Comparison of ENCODE assay signal across 20 cellular contexts in the genomic region with DNA sequence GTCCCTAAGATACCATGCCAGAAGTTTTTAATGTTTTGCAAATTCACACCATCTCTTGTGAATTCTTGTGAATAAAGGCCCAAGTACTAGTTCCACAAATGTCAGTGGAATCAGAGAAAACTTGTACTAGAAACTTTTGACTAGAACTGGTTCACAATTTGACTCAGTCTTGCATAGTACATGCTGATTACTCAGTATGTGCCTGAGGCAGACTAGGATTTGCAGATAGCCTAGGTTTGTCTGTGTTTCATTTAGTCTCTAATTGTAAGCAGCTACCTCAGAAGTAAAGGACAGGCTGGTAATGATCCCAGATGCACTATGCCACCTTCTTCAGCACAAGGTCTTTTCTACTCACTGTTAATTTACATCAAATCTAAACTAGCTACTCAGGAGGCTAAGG. TPM values are rescaled to one million over a fixed set of nuclear protein-coding genes. Genes with fewer than 3 reads are reported as not detected.
A peak's percentile ranks its signal among the peaks of the same experiment; 100 is the strongest.
DNase-seq lines count a peak whose midpoint lies in the region; ATAC-seq, FAIRE-seq and TF ChIP-seq lines count a peak whose summit lies in the region.
"Had no signal": no experiment of that assay in that cellular context is flagged by ENCODE, and none has a peak within 500 bp of the region (broad histone marks: within the 10 kb centered on the region; RNA-seq: fewer than 3 reads in every experiment).

No MANE protein-coding gene starts in this region.

- intact Hi-C loops in activated CD8-positive, alpha-beta T cell treated with anti-CD3 and anti-CD28 coated beads for 36 hours (cut with micrococcal nuclease), result no loop called here
- intact Hi-C loops in activated T-helper 1 cell treated with anti-CD3 and anti-CD28 coated beads, Interleukin-12 subunit alpha, Interleukin-12 subunit beta, Interleukin-2, Interleukin-4 antibody, amounts not matched to agents 30 ng/mL and 10 ng/mL and 1 ng/mL, durations not matched to agents 14 hours and 24 hours and 36 hours (cut with micrococcal nuclease), result no loop called here

- H4K20me1 ChIP-seq in keratinocyte (ENCODE audit: control insufficient read depth, extremely low read depth, insufficient read depth, low read length), result no peaks in the 10 kb centered on the region
- H4K20me1 ChIP-seq: BLaER1 treated with 17β-estradiol and CSF1 and Interleukin-3, amounts not matched to agents 10 nM and 100 nM had no signal

- H2AFZ ChIP-seq in keratinocyte (ENCODE audit: control insufficient read depth, low read length), result no peak overlapping the region

- peak overlapping the region; percentile 31 for H3K27ac Mint-ChIP-seq in activated CD8-positive, alpha-beta T cell treated with anti-CD3 and anti-CD28 coated beads for 36 hours
- no peak overlapping the region for H3K27ac Mint-ChIP-seq in activated CD8-positive, alpha-beta T cell treated with anti-CD3 and anti-CD28 coated beads, Interleukin-2, amount 10 ng/mL, durations not matched to agents 7 days and 5 days
- peak overlapping the region; percentile 30 for H3K27ac Mint-ChIP-seq in activated T-helper 1 cell treated with anti-CD3 and anti-CD28 coated beads, Interleukin-12 subunit alpha, Interleukin-12 subunit beta, Interleukin-2, Interleukin-4 antibody, amounts not matched to agents 30 ng/mL and 10 ng/mL and 1 ng/mL, durations not matched to agents 14 hours and 24 hours and 36 hours

- no peak for ATAC-seq in activated CD8-positive, alpha-beta T cell treated with anti-CD3 and anti-CD28 coated beads for 36 hours
- no peak for ATAC-seq in activated CD8-positive, alpha-beta T cell treated with anti-CD3 and anti-CD28 coated beads, Interleukin-2, amount 10 ng/mL, durations not matched to agents 7 days and 5 days
- ATAC-seq: A549, GM12878, Panc1 had no signal

- H3K4me3 Mint-ChIP-seq in activated CD8-positive, alpha-beta T cell treated with anti-CD3 and anti-CD28 coated beads for 36 hours, result no peak overlapping the region
- H3K4me3 Mint-ChIP-seq in activated CD8-positive, alpha-beta T cell treated with anti-CD3 and anti-CD28 coated beads, Interleukin-2, amount 10 ng/mL, durations not matched to agents 7 days and 5 days, result no peak overlapping the region
- H3K4me3 Mint-ChIP-seq in activated T-helper 1 cell treated with anti-CD3 and anti-CD28 coated beads, Interleukin-12 subunit alpha, Interleukin-12 subunit beta, Interleukin-2, Interleukin-4 antibody, amounts not matched to agents 30 ng/mL and 10 ng/mL and 1 ng/mL, durations not matched to agents 14 hours and 24 hours and 36 hours, result no peak overlapping the region

- H3K27ac ChIP-seq in keratinocyte (ENCODE audit: control insufficient read depth, insufficient read depth, low read length), result no peak overlapping the region
- H3K27ac ChIP-seq: A549; BLaER1 treated with 17β-estradiol and CSF1 and Interleukin-3, amounts not matched to agents 10 nM and 100 nM had no signal

- H3K36me3 ChIP-seq in keratinocyte (ENCODE audit: control insufficient read depth in 2 of 2, extremely low read depth in 1 of 2, insufficient read depth in 2 of 2, low read length in 2 of 2), result no peaks in the 10 kb centered on the region

- no peaks in the 10 kb centered on the region for H3K27me3 Mint-ChIP-seq in activated CD8-positive, alpha-beta T cell treated with anti-CD3 and anti-CD28 coated beads for 36 hours
- H3K27me3 Mint-ChIP-seq in activated CD8-positive, alpha-beta T cell treated with anti-CD3 and anti-CD28 coated beads, Interleukin-2, amount 10 ng/mL, durations not matched to agents 7 days and 5 days (ENCODE audit: low read depth), result no peaks in the 10 kb centered on the region
- no peaks in the 10 kb centered on the region for H3K27me3 Mint-ChIP-seq in activated T-helper 1 cell treated with anti-CD3 and anti-CD28 coated beads, Interleukin-12 subunit alpha, Interleukin-12 subunit beta, Interleukin-2, Interleukin-4 antibody, amounts not matched to agents 30 ng/mL and 10 ng/mL and 1 ng/mL, durations not matched to agents 14 hours and 24 hours and 36 hours (ENCODE audit: insufficient read depth)

- peaks cover 4% of the 10 kb centered on the region for H3K36me3 Mint-ChIP-seq in activated CD8-positive, alpha-beta T cell treated with anti-CD3 and anti-CD28 coated beads for 36 hours (ENCODE audit: low read depth)
- H3K36me3 Mint-ChIP-seq in activated CD8-positive, alpha-beta T cell treated with anti-CD3 and anti-CD28 coated beads, Interleukin-2, amount 10 ng/mL, durations not matched to agents 7 days and 5 days (ENCODE audit: low read depth), result no peaks in the 10 kb centered on the region
- peaks cover 19% of the 10 kb centered on the region for H3K36me3 Mint-ChIP-seq in activated T-helper 1 cell treated with anti-CD3 and anti-CD28 coated beads, Interleukin-12 subunit alpha, Interleukin-12 subunit beta, Interleukin-2, Interleukin-4 antibody, amounts not matched to agents 30 ng/mL and 10 ng/mL and 1 ng/mL, durations not matched to agents 14 hours and 24 hours and 36 hours (ENCODE audit: low read depth)

- FAIRE-seq in keratinocyte (lab: Jason Lieb, UNC), result peak; percentile 74
- FAIRE-seq: A549, GM12878, H1 had no signal

- no peak overlapping the region for H3K4me3 ChIP-seq in keratinocyte (ENCODE audit: control insufficient read depth in 2 of 3, extremely low read depth in 1 of 3, insufficient read depth in 2 of 3, low read depth in 1 of 3, low read length in 3 of 3)
- H3K4me3 ChIP-seq: A549; BLaER1 treated with 17β-estradiol and CSF1 and Interleukin-3, amounts not matched to agents 10 nM and 100 nM; GM12878 had no signal

- H3K79me2 ChIP-seq in keratinocyte (ENCODE audit: control insufficient read depth, insufficient read depth, low read length), result no peaks in the 10 kb centered on the region

- no peaks in the 10 kb centered on the region for H3K9me3 ChIP-seq in keratinocyte (ENCODE audit: control insufficient read depth, low read depth, low read length)
- H3K9me3 ChIP-seq: A549; BLaER1 treated with 17β-estradiol and CSF1 and Interleukin-3, amounts not matched to agents 10 nM and 100 nM had no signal

- peaks cover 3% of the 10 kb centered on the region for H3K4me1 ChIP-seq in keratinocyte (ENCODE audit: control insufficient read depth, extremely low read depth, insufficient read depth, low read length)
- H3K4me1 ChIP-seq: A549 had no signal

- H3K27me3 ChIP-seq in keratinocyte (ENCODE audit: control insufficient read depth, extremely low read depth, insufficient read depth, low read length), result no peaks in the 10 kb centered on the region
- H3K27me3 ChIP-seq: BLaER1 treated with 17β-estradiol and CSF1 and Interleukin-3, amounts not matched to agents 10 nM and 100 nM had no signal

- H3K9me1 ChIP-seq in keratinocyte (ENCODE audit: control insufficient read depth, extremely low read depth, insufficient read depth, low read length), result no peaks in the 10 kb centered on the region

- no peaks in the 10 kb centered on the region for H3K9me3 Mint-ChIP-seq in activated CD8-positive, alpha-beta T cell treated with anti-CD3 and anti-CD28 coated beads for 36 hours
- H3K9me3 Mint-ChIP-seq in activated CD8-positive, alpha-beta T cell treated with anti-CD3 and anti-CD28 coated beads, Interleukin-2, amount 10 ng/mL, durations not matched to agents 7 days and 5 days (ENCODE audit: insufficient read depth), result no peaks in the 10 kb centered on the region
- no peaks in the 10 kb centered on the region for H3K9me3 Mint-ChIP-seq in activated T-helper 1 cell treated with anti-CD3 and anti-CD28 coated beads, Interleukin-12 subunit alpha, Interleukin-12 subunit beta, Interleukin-2, Interleukin-4 antibody, amounts not matched to agents 30 ng/mL and 10 ng/mL and 1 ng/mL, durations not matched to agents 14 hours and 24 hours and 36 hours

- no peak for DNase-seq in activated CD8-positive, alpha-beta T cell treated with anti-CD3 and anti-CD28 coated beads for 36 hours
- DNase-seq in activated CD8-positive, alpha-beta T cell treated with anti-CD3 and anti-CD28 coated beads, Interleukin-2, amount 10 ng/mL, durations not matched to agents 7 days and 5 days, result no peak
- peak; percentile 27 for DNase-seq in HPDE6-E6E7 (ENCODE audit: extremely low spot score)
- no peak for DNase-seq in activated T-helper 1 cell treated with anti-CD3 and anti-CD28 coated beads, Interleukin-12 subunit alpha, Interleukin-12 subunit beta, Interleukin-2, Interleukin-4 antibody, amounts not matched to agents 30 ng/mL and 10 ng/mL and 1 ng/mL, durations not matched to agents 14 hours and 24 hours and 36 hours (ENCODE audit: low spot score)
- DNase-seq in keratinocyte (ENCODE audit: low read depth, low spot score), result no peak
- no peak for DNase-seq in activated CD8-positive, alpha-beta memory T cell treated with anti-CD3 and anti-CD28 coated beads, Interleukin-2, amount 50 U/mL, for 4 hours
- no peak for DNase-seq in putamen (ENCODE audit: low spot score)
- DNase-seq in CD1c-positive myeloid dendritic cell (ENCODE audit: extremely low spot score), result no peak
- DNase-seq: GDM1, KG1, NCI-H1048, NCI-H1436 treated with DMSO at 0.1 percent for 48 hours, NCI-H2081, NCI-H510A, SHP77 treated with DMSO at 0.1 percent for 48 hours had no signal

- peaks cover 7% of the 10 kb centered on the region for H3K4me1 Mint-ChIP-seq in activated CD8-positive, alpha-beta T cell treated with anti-CD3 and anti-CD28 coated beads for 36 hours (ENCODE audit: low read depth)
- no peaks in the 10 kb centered on the region for H3K4me1 Mint-ChIP-seq in activated CD8-positive, alpha-beta T cell treated with anti-CD3 and anti-CD28 coated beads, Interleukin-2, amount 10 ng/mL, durations not matched to agents 7 days and 5 days (ENCODE audit: low read depth)
- H3K4me1 Mint-ChIP-seq in activated T-helper 1 cell treated with anti-CD3 and anti-CD28 coated beads, Interleukin-12 subunit alpha, Interleukin-12 subunit beta, Interleukin-2, Interleukin-4 antibody, amounts not matched to agents 30 ng/mL and 10 ng/mL and 1 ng/mL, durations not matched to agents 14 hours and 24 hours and 36 hours (ENCODE audit: low read depth), result peaks cover 16% of the 10 kb centered on the region

- TF ChIP-seq CTCF in activated CD8-positive, alpha-beta T cell treated with anti-CD3 and anti-CD28 coated beads for 36 hours (IDR thresholded peaks at IDR 0.05), result no peak
- TF ChIP-seq CTCF in keratinocyte (optimal IDR thresholded peaks at IDR 0.05 in 1 of 3, IDR thresholded peaks at IDR 0.05 in 1 of 3, conservative IDR thresholded peaks at IDR 0.05 in 1 of 3; ENCODE audit: extremely low read depth in 1 of 3, insufficient read depth in 2 of 3, low read length in 3 of 3), result no peak

- no peak overlapping the region for H3K9ac ChIP-seq in keratinocyte (ENCODE audit: control insufficient read depth, extremely low read depth, insufficient read depth, low read length)
- H3K9ac ChIP-seq: BLaER1 treated with 17β-estradiol and CSF1 and Interleukin-3, amounts not matched to agents 10 nM and 100 nM had no signal

- dilution Hi-C loops in keratinocyte (cut with MboI; ENCODE audit: extremely low pct_ligation_motif_present, low sequenced_read_pairs), result no loop called here

- CTCF ChIA-PET in activated CD8-positive, alpha-beta T cell treated with anti-CD3 and anti-CD28 coated beads for 36 hours (lab: Charles Lee), result interaction anchor here (1.4 kb wide), 1 partner anchor 34 kb away, joined by 3 read pairs; the partner anchor contains the start of gene GSTA4
- CTCF ChIA-PET in activated CD8-positive, alpha-beta T cell treated with anti-CD3 and anti-CD28 coated beads, Interleukin-2, amount 10 ng/mL, durations not matched to agents 7 days and 5 days (lab: Charles Lee), result no interaction called here

- H3K4me2 ChIP-seq in keratinocyte (ENCODE audit: control insufficient read depth, extremely low read depth, insufficient read depth, low read depth, low read length), result no peak overlapping the region
- H3K4me2 ChIP-seq: A549; BLaER1 treated with 17β-estradiol and CSF1 and Interleukin-3, amounts not matched to agents 10 nM and 100 nM had no signal

- POLR2A ChIA-PET in activated CD8-positive, alpha-beta T cell treated with anti-CD3 and anti-CD28 coated beads for 36 hours (lab: Charles Lee), result no interaction called here
- POLR2A ChIA-PET in activated CD8-positive, alpha-beta T cell treated with anti-CD3 and anti-CD28 coated beads, Interleukin-2, amount 10 ng/mL, durations not matched to agents 7 days and 5 days (lab: Charles Lee), result no interaction called here

RNA-seq across cellular contexts. Expression of gene CILK1, which starts 32.4 kb away (rescaled TPM):
- total RNA-seq in activated CD8-positive, alpha-beta T cell treated with anti-CD3 and anti-CD28 coated beads for 36 hours, result 1 to 10 TPM; 6.2 to 6.6 TPM
- total RNA-seq in activated CD8-positive, alpha-beta T cell treated with anti-CD3 and anti-CD28 coated beads, Interleukin-2, amount 10 ng/mL, durations not matched to agents 7 days and 5 days, result 1 to 10 TPM; 4.1 TPM
- total RNA-seq in activated T-helper 1 cell treated with anti-CD3 and anti-CD28 coated beads, Interleukin-12 subunit alpha, Interleukin-12 subunit beta, Interleukin-2, Interleukin-4 antibody, amounts not matched to agents 30 ng/mL and 10 ng/mL and 1 ng/mL, durations not matched to agents 14 hours and 24 hours and 36 hours, result 11.7 and 12.5 TPM in 2 replicates
- 3.6 to 5.6 TPM (median 5.0 TPM) in 3 replicates for polyA plus RNA-seq in keratinocyte
- polyA plus RNA-seq in keratinocyte (2011; ENCODE audit: low read depth), result 0.77 TPM
- polyA plus RNA-seq in keratinocyte (2011; cell fraction: cytosol; rRNA removed), result 3.2 and 5.6 TPM in 2 replicates
- 4.1 TPM in 2 replicates for polyA plus RNA-seq in keratinocyte (2011; cell fraction: nucleus; rRNA removed)
- polyA plus RNA-seq in keratinocyte (2012; ENCODE audit: low replicate concordance), result 1.8 and 3.4 TPM in 2 replicates
- polyA minus RNA-seq in keratinocyte, result 2.8 to 6.0 TPM (median 4.3 TPM) in 3 replicates
- 3.8 TPM for polyA minus RNA-seq in keratinocyte (2011; cell fraction: cytosol; rRNA and poly(A)+ RNA removed)
- 2.1 and 4.9 TPM in 2 replicates for polyA minus RNA-seq in keratinocyte (2011; cell fraction: nucleus; rRNA and poly(A)+ RNA removed)

RNA-seq across cellular contexts. Expression of gene GSTA4, which starts 34.2 kb away (rescaled TPM):
- total RNA-seq in activated CD8-positive, alpha-beta T cell treated with anti-CD3 and anti-CD28 coated beads for 36 hours, result 10 to 100 TPM; 13.1 to 14.1 TPM
- 1 to 10 TPM; 2.9 to 3.5 TPM for total RNA-seq in activated CD8-positive, alpha-beta T cell treated with anti-CD3 and anti-CD28 coated beads, Interleukin-2, amount 10 ng/mL, durations not matched to agents 7 days and 5 days
- 35.8 and 38.7 TPM in 2 replicates for total RNA-seq in activated T-helper 1 cell treated with anti-CD3 and anti-CD28 coated beads, Interleukin-12 subunit alpha, Interleukin-12 subunit beta, Interleukin-2, Interleukin-4 antibody, amounts not matched to agents 30 ng/mL and 10 ng/mL and 1 ng/mL, durations not matched to agents 14 hours and 24 hours and 36 hours
- polyA plus RNA-seq in keratinocyte, result 19.2 to 40.2 TPM (median 34.2 TPM) in 3 replicates
- polyA plus RNA-seq in keratinocyte (2011; ENCODE audit: low read depth), result 20.4 TPM
- 24.1 and 36.5 TPM in 2 replicates for polyA plus RNA-seq in keratinocyte (2011; cell fraction: cytosol; rRNA removed)
- polyA plus RNA-seq in keratinocyte (2011; cell fraction: nucleus; rRNA removed), result 36.9 and 40.3 TPM in 2 replicates
- polyA plus RNA-seq in keratinocyte (2012; ENCODE audit: low replicate concordance), result 10.9 and 13.0 TPM in 2 replicates
- polyA minus RNA-seq in keratinocyte, result 0.82 to 15.2 TPM (median 8.9 TPM) in 3 replicates
- polyA minus RNA-seq in keratinocyte (2011; cell fraction: cytosol; rRNA and poly(A)+ RNA removed), result 5.9 TPM
- polyA minus RNA-seq in keratinocyte (2011; cell fraction: nucleus; rRNA and poly(A)+ RNA removed), result 2.8 and 5.1 TPM in 2 replicates

RNA-seq across cellular contexts. Expression of gene FBXO9, which starts 35.9 kb away (rescaled TPM):
- total RNA-seq in activated CD8-positive, alpha-beta T cell treated with anti-CD3 and anti-CD28 coated beads for 36 hours, result 10 to 100 TPM; 40.8 to 41.6 TPM
- total RNA-seq in activated CD8-positive, alpha-beta T cell treated with anti-CD3 and anti-CD28 coated beads, Interleukin-2, amount 10 ng/mL, durations not matched to agents 7 days and 5 days, result 10 to 100 TPM; 54.8 to 56.8 TPM
- total RNA-seq in activated T-helper 1 cell treated with anti-CD3 and anti-CD28 coated beads, Interleukin-12 subunit alpha, Interleukin-12 subunit beta, Interleukin-2, Interleukin-4 antibody, amounts not matched to agents 30 ng/mL and 10 ng/mL and 1 ng/mL, durations not matched to agents 14 hours and 24 hours and 36 hours, result 67.3 and 73.2 TPM in 2 replicates
- 51.5 to 71.8 TPM (median 52.1 TPM) in 3 replicates for polyA plus RNA-seq in keratinocyte
- polyA plus RNA-seq in keratinocyte (2011; ENCODE audit: low read depth), result 52.7 TPM
- 33.6 and 50.0 TPM in 2 replicates for polyA plus RNA-seq in keratinocyte (2011; cell fraction: cytosol; rRNA removed)
- polyA plus RNA-seq in keratinocyte (2011; cell fraction: nucleus; rRNA removed), result 111 and 144 TPM in 2 replicates
- polyA plus RNA-seq in keratinocyte (2012; ENCODE audit: low replicate concordance), result 25.5 and 36.4 TPM in 2 replicates
- 28.5 to 38.0 TPM (median 29.0 TPM) in 3 replicates for polyA minus RNA-seq in keratinocyte
- 42.2 TPM for polyA minus RNA-seq in keratinocyte (2011; cell fraction: cytosol; rRNA and poly(A)+ RNA removed)
- 16.0 and 31.1 TPM in 2 replicates for polyA minus RNA-seq in keratinocyte (2011; cell fraction: nucleus; rRNA and poly(A)+ RNA removed)
